In the genomic region with DNA sequence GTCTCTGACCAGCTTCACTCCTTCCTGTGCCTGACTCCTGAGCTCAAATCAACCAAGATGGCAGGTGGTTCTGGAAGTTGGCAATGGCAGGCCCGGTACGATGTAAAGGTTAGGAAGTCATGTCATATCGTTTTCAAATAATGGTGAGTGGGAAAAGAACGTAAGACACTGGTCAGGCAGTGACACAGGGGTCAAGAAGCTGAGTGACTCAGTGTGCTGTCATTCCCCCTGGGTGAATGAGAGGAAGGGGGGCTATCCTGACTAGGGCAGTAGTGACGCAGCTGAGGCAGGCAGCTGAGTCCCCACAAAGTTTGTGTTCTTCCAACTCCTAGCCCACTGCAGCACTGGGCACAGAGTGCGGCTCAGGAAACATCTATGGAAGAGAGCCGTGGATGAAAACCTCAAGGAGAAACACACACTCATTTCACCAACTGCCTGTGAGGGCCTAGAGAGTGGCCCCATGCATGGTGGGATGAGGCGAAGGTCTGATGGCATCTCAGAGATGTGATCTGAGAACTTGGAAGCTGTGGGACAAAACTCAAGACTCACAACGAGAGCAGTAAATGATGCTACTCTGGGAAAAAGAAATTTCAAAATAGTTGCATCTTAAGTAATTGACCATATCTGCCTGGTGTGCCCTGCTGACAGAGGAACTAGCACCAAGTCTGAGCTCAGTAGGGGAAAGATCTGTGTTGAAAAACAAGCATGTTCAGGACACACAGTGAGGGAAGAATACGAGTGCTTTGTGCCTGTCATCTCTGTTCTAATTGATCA, we compare ENCODE assay signal across 7 cellular contexts. TPM values are rescaled to one million over a fixed set of nuclear protein-coding genes. Genes with fewer than 3 reads are reported as not detected.
DNase-seq lines count a peak whose midpoint lies in the region; ATAC-seq and TF ChIP-seq lines count a peak whose summit lies in the region.

No MANE protein-coding gene starts in this region.

- intact Hi-C loops in uterus (cut with DNase I; ENCODE audit: low total_unique reads), result no loop called here

- peaks cover 5% of the 10 kb centered on the region for H3K9me3 Mint-ChIP-seq in mesothelial cell of epicardium

- H3K36me3 Mint-ChIP-seq in mesothelial cell of epicardium, result peaks cover 13% of the 10 kb centered on the region

- H3K36me3 ChIP-seq in uterus, result no peaks in the 10 kb centered on the region

- no peak for ATAC-seq in HG03439 (IDR thresholded peaks at IDR 0.05; ENCODE audit: unreplicated experiment)

- H3K27ac ChIP-seq in uterus, result peak overlapping the region; percentile 94 to 95

- H3K27ac Mint-ChIP-seq in mesothelial cell of epicardium, result peak overlapping the region; percentile 3

- no peak overlapping the region for H3K4me3 Mint-ChIP-seq in mesothelial cell of epicardium

- H3K27me3 ChIP-seq in uterus, result no peaks in the 10 kb centered on the region

- no peak overlapping the region for H3K4me3 ChIP-seq in uterus

- H3K9me3 ChIP-seq in uterus, result no peaks in the 10 kb centered on the region

- TF ChIP-seq CTCF in mesothelial cell of epicardium (IDR thresholded peaks at IDR 0.05; ENCODE audit: unreplicated experiment), result no peak
- no peak for TF ChIP-seq CTCF in uterus (IDR thresholded peaks at IDR 0.05)

- no peaks in the 10 kb centered on the region for H3K27me3 Mint-ChIP-seq in mesothelial cell of epicardium (ENCODE audit: low read depth)

- H3K4me1 Mint-ChIP-seq in mesothelial cell of epicardium, result peaks cover 38% of the 10 kb centered on the region

- peaks cover 10 to 21% of the 10 kb centered on the region in 2 donors for H3K4me1 ChIP-seq in uterus

- no peak for TF ChIP-seq POLR2A in uterus (IDR thresholded peaks at IDR 0.05)

- DNase-seq in NCI-H226, result peak; percentile 84
- peak; percentile 93 for DNase-seq in dermis blood vessel endothelial cell
- DNase-seq in mesothelial cell of epicardium (ENCODE audit: low spot score in 2 of 2, unreplicated experiment in 2 of 2), result no peak
- DNase-seq in uterus, result peak; percentile 67 to 82
- DNase-seq in superior temporal gyrus (ENCODE audit: extremely low spot score), result no peak
- no peak for DNase-seq in NCI-H510A (lab: John Stamatoyannopoulos, UW)

RNA-seq across cellular contexts. Expression of a gene that starts 23.2 kb away (rescaled TPM):
- 32.2 and 34.5 TPM in 2 replicates for total RNA-seq in dermis blood vessel endothelial cell
- total RNA-seq in mesothelial cell of epicardium, result 77.8 to 82.8 TPM (median 80.4 TPM) in 3 replicates
- total RNA-seq in uterus, result 100 to 1,000 TPM in 1 of 4 donors, 10 to 100 TPM in 3; 24.7 to 185 (median 41.1) TPM

Comparison
In these comparisons a context has a peak if more than half of its experiments do, and no peak if none do; other contexts are left out.
1. DNase-seq: peak in NCI-H226 (single experiment), dermis blood vessel endothelial cell (single experiment) and uterus (2 of 2); none in mesothelial cell of epicardium (0 of 2), superior temporal gyrus (single experiment) and NCI-H510A (single experiment).